In genomic region chr5:80998590-80998979, GRCh38 we compare ENCODE assay signal across 21 cellular contexts. TPM values are rescaled to one million over a fixed set of nuclear protein-coding genes. Genes with fewer than 3 reads are reported as not detected.
DNase-seq lines count a peak whose midpoint lies in the region; ATAC-seq lines count a peak whose summit lies in the region.
"Had no signal": no experiment of that assay in that cellular context is flagged by ENCODE, and none has a peak within 500 bp of the region (broad histone marks: within the 10 kb centered on the region; RNA-seq: fewer than 3 reads in every experiment).

No MANE protein-coding gene starts in this region.

- no peaks in the 10 kb centered on the region for H3K79me1 ChIP-seq in trophoblast cell (ENCODE audit: low read length)

- peak; percentile 7 for DNase-seq in RPMI7951 (ENCODE audit: low read depth)
- DNase-seq in activated T-helper 1 cell treated with anti-CD3 and anti-CD28 coated beads, Interleukin-12 subunit alpha, Interleukin-12 subunit beta, Interleukin-2, Interleukin-4 antibody, amounts not matched to agents 30 ng/mL and 10 ng/mL and 1 ng/mL, durations not matched to agents 14 hours and 24 hours and 36 hours (ENCODE audit: low spot score) = no peak
- DNase-seq in trophoblast cell = no peak
- no peak for DNase-seq in superior temporal gyrus (ENCODE audit: extremely low spot score)
- no peak for DNase-seq in ACHN
- DNase-seq: dermis blood vessel endothelial cell, HCEC 1CT, KG1, NCI-H146, NCI-H526, substantia nigra had no signal

- no peaks in the 10 kb centered on the region for H4K20me1 ChIP-seq in BLaER1

- H3K36me3 Mint-ChIP-seq in activated T-helper 1 cell treated with anti-CD3 and anti-CD28 coated beads, Interleukin-12 subunit alpha, Interleukin-12 subunit beta, Interleukin-2, Interleukin-4 antibody, amounts not matched to agents 30 ng/mL and 10 ng/mL and 1 ng/mL, durations not matched to agents 14 hours and 24 hours and 36 hours (ENCODE audit: low read depth) = peaks cover 9% of the 10 kb centered on the region

- H3K23ac ChIP-seq in trophoblast cell (ENCODE audit: low read length) = no peak overlapping the region

- H3K4me3 ChIP-seq in BLaER1 (no peak overlapping the region), trophoblast cell (ENCODE audit: low read depth, low read length) (no peak overlapping the region)
- H3K4me3 ChIP-seq: ascending aorta, esophagus muscularis mucosa, hepatocyte, right atrium auricular region had no signal

- H3K27me3 Mint-ChIP-seq in activated T-helper 1 cell treated with anti-CD3 and anti-CD28 coated beads, Interleukin-12 subunit alpha, Interleukin-12 subunit beta, Interleukin-2, Interleukin-4 antibody, amounts not matched to agents 30 ng/mL and 10 ng/mL and 1 ng/mL, durations not matched to agents 14 hours and 24 hours and 36 hours (ENCODE audit: insufficient read depth) = no peaks in the 10 kb centered on the region

- peak overlapping the region; percentile 55 for H3K27ac ChIP-seq in BLaER1
- no peak overlapping the region for H3K27ac ChIP-seq in trophoblast cell (ENCODE audit: low read depth, low read length)
- H3K27ac ChIP-seq: ascending aorta, esophagus muscularis mucosa, hepatocyte, right atrium auricular region, RWPE1 had no signal

- H3K79me2 ChIP-seq in trophoblast cell (ENCODE audit: control insufficient read depth, insufficient read depth, low read length, poor library complexity) = peaks cover 4% of the 10 kb centered on the region
- H3K79me2 ChIP-seq: hepatocyte had no signal

- H3K27me3 ChIP-seq in BLaER1 (no peaks in the 10 kb centered on the region), trophoblast cell (ENCODE audit: insufficient read depth, low read length) (no peaks in the 10 kb centered on the region)
- H3K27me3 ChIP-seq: ascending aorta, esophagus muscularis mucosa, hepatocyte, right atrium auricular region had no signal

- H2AK5ac ChIP-seq in trophoblast cell (ENCODE audit: low read length) = no peak overlapping the region

- H4K12ac ChIP-seq in trophoblast cell (ENCODE audit: low read depth, low read length) = no peak overlapping the region

- no peaks in the 10 kb centered on the region for H3K9me3 Mint-ChIP-seq in activated T-helper 1 cell treated with anti-CD3 and anti-CD28 coated beads, Interleukin-12 subunit alpha, Interleukin-12 subunit beta, Interleukin-2, Interleukin-4 antibody, amounts not matched to agents 30 ng/mL and 10 ng/mL and 1 ng/mL, durations not matched to agents 14 hours and 24 hours and 36 hours
- H3K9me3 Mint-ChIP-seq: nephron had no signal

- intact Hi-C loops in activated T-helper 1 cell treated with anti-CD3 and anti-CD28 coated beads, Interleukin-12 subunit alpha, Interleukin-12 subunit beta, Interleukin-2, Interleukin-4 antibody, amounts not matched to agents 30 ng/mL and 10 ng/mL and 1 ng/mL, durations not matched to agents 14 hours and 24 hours and 36 hours (cut with micrococcal nuclease) = loop anchor here (1.0 kb wide), 1 partner anchor 9 kb away; no protein-coding TSS in a partner anchor

- H2BK5ac ChIP-seq in trophoblast cell (ENCODE audit: low read depth, low read length, poor library complexity) = no peak overlapping the region

- H3K36me3 ChIP-seq in BLaER1 (no peaks in the 10 kb centered on the region), trophoblast cell (ENCODE audit: control insufficient read depth in 1 of 2, insufficient read depth in 2 of 2, low read length in 2 of 2) (peaks cover 8 to 9% of the 10 kb centered on the region in 2 experiments)
- H3K36me3 ChIP-seq: ascending aorta, esophagus muscularis mucosa, right atrium auricular region had no signal

- no peak overlapping the region for H3K14ac ChIP-seq in trophoblast cell (ENCODE audit: low read length)

- no peak overlapping the region for H4K91ac ChIP-seq in trophoblast cell (ENCODE audit: low read depth, low read length)

- peak overlapping the region; percentile 97 for H3K4ac ChIP-seq in trophoblast cell (ENCODE audit: low read depth, low read length)

- H3K4me3 Mint-ChIP-seq in activated T-helper 1 cell treated with anti-CD3 and anti-CD28 coated beads, Interleukin-12 subunit alpha, Interleukin-12 subunit beta, Interleukin-2, Interleukin-4 antibody, amounts not matched to agents 30 ng/mL and 10 ng/mL and 1 ng/mL, durations not matched to agents 14 hours and 24 hours and 36 hours = peak overlapping the region; percentile 66
- H3K4me3 Mint-ChIP-seq: nephron had no signal

- H2BK12ac ChIP-seq in trophoblast cell (ENCODE audit: low read length) = no peak overlapping the region

- in situ Hi-C loops in ACHN (cut with HindIII; ENCODE audit: low pct_ligation_motif_present, low pct_unique_long_range_greater_than_20kb, low sequenced_read_pairs) = no loop called here

- H2AFZ ChIP-seq in trophoblast cell (ENCODE audit: insufficient read depth, low read length, poor library complexity) = no peak overlapping the region
- H2AFZ ChIP-seq: hepatocyte had no signal

- H3K4me1 Mint-ChIP-seq in activated T-helper 1 cell treated with anti-CD3 and anti-CD28 coated beads, Interleukin-12 subunit alpha, Interleukin-12 subunit beta, Interleukin-2, Interleukin-4 antibody, amounts not matched to agents 30 ng/mL and 10 ng/mL and 1 ng/mL, durations not matched to agents 14 hours and 24 hours and 36 hours (ENCODE audit: low read depth) = peaks cover 30% of the 10 kb centered on the region
- H3K4me1 Mint-ChIP-seq: nephron had no signal

- no peak overlapping the region for H2BK120ac ChIP-seq in trophoblast cell (ENCODE audit: insufficient read depth, low read length, poor library complexity)

- H3K4me1 ChIP-seq in BLaER1 = peaks cover 12% of the 10 kb centered on the region
- peaks cover 3% of the 10 kb centered on the region in 2 experiments for H3K4me1 ChIP-seq in trophoblast cell (ENCODE audit: control insufficient read depth in 1 of 2, insufficient read depth in 2 of 2, low read length in 2 of 2)
- H3K4me1 ChIP-seq: ascending aorta, esophagus muscularis mucosa, right atrium auricular region had no signal

- peak overlapping the region; percentile 70 for H3K27ac Mint-ChIP-seq in activated T-helper 1 cell treated with anti-CD3 and anti-CD28 coated beads, Interleukin-12 subunit alpha, Interleukin-12 subunit beta, Interleukin-2, Interleukin-4 antibody, amounts not matched to agents 30 ng/mL and 10 ng/mL and 1 ng/mL, durations not matched to agents 14 hours and 24 hours and 36 hours
- H3K27ac Mint-ChIP-seq: nephron had no signal

- WGBS in trophoblast cell (ENCODE audit: extremely low coverage, insufficient coverage, insufficient read length) = no CpG with 5 or more reads among the region's 5 CpGs

- ATAC-seq in GM19467 (IDR thresholded peaks at IDR 0.05; ENCODE audit: unreplicated experiment) = no peak
- ATAC-seq in HG03025 (IDR thresholded peaks at IDR 0.05; ENCODE audit: low FRiP score, unreplicated experiment) = no peak
- ATAC-seq: left lobe of liver had no signal

- H3K4me2 ChIP-seq in BLaER1 = peak overlapping the region; percentile 62
- H3K4me2 ChIP-seq in trophoblast cell (ENCODE audit: low read length) = no peak overlapping the region
- H3K4me2 ChIP-seq: hepatocyte had no signal

- H3K9me3 ChIP-seq in BLaER1 = no peaks in the 10 kb centered on the region
- no peaks in the 10 kb centered on the region for H3K9me3 ChIP-seq in trophoblast cell (ENCODE audit: insufficient read depth, low read depth, low read length)
- H3K9me3 ChIP-seq: ascending aorta, esophagus muscularis mucosa, right atrium auricular region had no signal

- no peak overlapping the region for H3K9ac ChIP-seq in BLaER1
- no peak overlapping the region for H3K9ac ChIP-seq in trophoblast cell (ENCODE audit: low read length)

- peak overlapping the region; percentile 35 for H4K8ac ChIP-seq in trophoblast cell (ENCODE audit: low read depth, low read length)

- no peak overlapping the region for H3K18ac ChIP-seq in trophoblast cell (ENCODE audit: low read length)

RNA-seq across cellular contexts. Expression of gene RASGRF2, which starts 38.4 kb away (rescaled TPM):
- 0.72 and 0.98 TPM in 2 replicates for total RNA-seq in RPMI7951 (2014; rRNA removed; shearing (Covaris generic))
- total RNA-seq in activated T-helper 1 cell treated with anti-CD3 and anti-CD28 coated beads, Interleukin-12 subunit alpha, Interleukin-12 subunit beta, Interleukin-2, Interleukin-4 antibody, amounts not matched to agents 30 ng/mL and 10 ng/mL and 1 ng/mL, durations not matched to agents 14 hours and 24 hours and 36 hours = 22.6 and 26.7 TPM in 2 replicates
- 93.8 and 95.6 TPM in 2 replicates for polyA plus RNA-seq in trophoblast cell (2013)

Comparison
In these comparisons a context has a peak if more than half of its experiments do, and no peak if none do; other contexts are left out.
1. RNA of gene RASGRF2, which starts 38.4 kb away (total RNA-seq): 22.6 to 26.7 TPM in activated T-helper 1 cell treated with anti-CD3 and anti-CD28 coated beads, Interleukin-12 subunit alpha, Interleukin-12 subunit beta, Interleukin-2, Interleukin-4 antibody, amounts not matched to agents 30 ng/mL and 10 ng/mL and 1 ng/mL, durations not matched to agents 14 hours and 24 hours and 36 hours; 0.72 to 0.98 TPM in RPMI7951; every median in the first group is over 10 times any median in the second.